Comparison of ENCODE assay signal across 8 cellular contexts in genomic region chr11:67403085-67403484, GRCh38. TPM values are rescaled to one million over a fixed set of nuclear protein-coding genes. Genes with fewer than 3 reads are reported as not detected.
DNase-seq lines count a peak whose midpoint lies in the region; ATAC-seq, FAIRE-seq and TF ChIP-seq lines count a peak whose summit lies in the region.
"Not testable (repeated sequence)": the region's sequence is repeated elsewhere in the genome, so short reads cannot be mapped to it uniquely, and the experiment has no call there.
"Had no signal": no experiment of that assay in that cellular context is flagged by ENCODE, and none has a peak within 500 bp of the region (broad histone marks: within the 10 kb centered on the region; RNA-seq: fewer than 3 reads in every experiment).

No MANE protein-coding gene starts in this region.

- intact Hi-C loops in activated naive CD4-positive, alpha-beta T cell treated with anti-CD3 and anti-CD28 coated beads for 36 hours (cut with micrococcal nuclease): loop anchor here (1.0 to 10.0 kb wide), 6 partner anchors 25 to 402 kb away; partner anchors contain the start of genes GRK2, NDUFV1, RPS6KB2 and TMEM134
- intact Hi-C loops in esophagus squamous epithelium (cut with DNase I): loop anchor here (5.0 kb wide), 1 partner anchor 99 kb away; no protein-coding TSS in a partner anchor

- CTCF ChIA-PET in activated naive CD4-positive, alpha-beta T cell treated with anti-CD3 and anti-CD28 coated beads for 36 hours (lab: Charles Lee): interaction anchor here (0.6 to 6.2 kb wide), 7 partner anchors 10 to 60 kb away, joined by 3 to 28 read pairs (median 10); partner anchors contain the start of gene RPS6KB2

- not testable (repeated sequence) for H3K27me3 Mint-ChIP-seq in T-helper 17 cell; activated naive CD4-positive, alpha-beta T cell treated with anti-CD3 and anti-CD28 coated beads for 36 hours (ENCODE audit: low read depth); neural crest cell (ENCODE audit: low read depth)

- WGBS in esophagus squamous epithelium, 2 donors: 93% methylated on average over 7 to 9 of the region's 9 CpGs

- H3K9me3 ChIP-seq in T-helper 17 cell (ENCODE audit: control insufficient read depth, low read length, poor library complexity, severe bottlenecking); esophagus squamous epithelium: not testable (repeated sequence)

- H3K36me3 Mint-ChIP-seq in T-helper 17 cell (ENCODE audit: low read depth); neural crest cell (ENCODE audit: low read depth): not testable (repeated sequence)
- peaks cover 35% of the 10 kb centered on the region for H3K36me3 Mint-ChIP-seq in activated naive CD4-positive, alpha-beta T cell treated with anti-CD3 and anti-CD28 coated beads for 36 hours (ENCODE audit: low read depth)

- peaks cover 20 to 79% (median 30%) of the 10 kb centered on the region in 3 donors for H3K4me1 ChIP-seq in esophagus squamous epithelium

- ATAC-seq in T-helper 17 cell: not testable (repeated sequence)

- H3K4me1 Mint-ChIP-seq in T-helper 17 cell (peaks cover 37% of the 10 kb centered on the region), neural crest cell (peaks cover 19% of the 10 kb centered on the region)
- peaks cover 61% of the 10 kb centered on the region for H3K4me1 Mint-ChIP-seq in activated naive CD4-positive, alpha-beta T cell treated with anti-CD3 and anti-CD28 coated beads for 36 hours (ENCODE audit: low read depth)

- H3K4me3 ChIP-seq in esophagus squamous epithelium: peak overlapping the region in 2 of 4 donors; percentile 40 to 55

- peaks cover 7 to 27% (median 18%) of the 10 kb centered on the region in 3 donors for H3K36me3 ChIP-seq in esophagus squamous epithelium

- H3K27ac Mint-ChIP-seq in T-helper 17 cell (peak overlapping the region; percentile 94), neural crest cell (ENCODE audit: unreplicated experiment) (peak overlapping the region; percentile 27)
- H3K27ac Mint-ChIP-seq in activated naive CD4-positive, alpha-beta T cell treated with anti-CD3 and anti-CD28 coated beads for 36 hours: peak overlapping the region; percentile 92

- not testable (repeated sequence) for DNase-seq in GM19239 (ENCODE audit: insufficient read length, low spot score); T-helper 17 cell; activated naive CD4-positive, alpha-beta T cell treated with anti-CD3 and anti-CD28 coated beads for 36 hours; esophagus squamous epithelium (lab: John Stamatoyannopoulos, UW); neural crest cell (ENCODE audit: low read depth, low spot score)

- H3K27me3 ChIP-seq in esophagus squamous epithelium: peaks cover 0 to 36% (median 0%) of the 10 kb centered on the region in 4 donors

- FAIRE-seq in GM19239 (lab: Jason Lieb, UNC): peak; percentile 18

- H3K27ac ChIP-seq in 22Rv1 (peak overlapping the region; percentile 96; the same call in 1 of the 2 replicates), esophagus squamous epithelium (peak overlapping the region; percentile 23 to 72 (median 40))

- not testable (repeated sequence) for H3K9me3 Mint-ChIP-seq in activated naive CD4-positive, alpha-beta T cell treated with anti-CD3 and anti-CD28 coated beads for 36 hours; neural crest cell

- TF ChIP-seq POLR2A in esophagus squamous epithelium (IDR thresholded peaks at IDR 0.05): not testable (repeated sequence)

- H3K4me3 Mint-ChIP-seq in T-helper 17 cell: peak overlapping the region; percentile 99
- H3K4me3 Mint-ChIP-seq in activated naive CD4-positive, alpha-beta T cell treated with anti-CD3 and anti-CD28 coated beads for 36 hours: peak overlapping the region; percentile 83
- not testable (repeated sequence) for H3K4me3 Mint-ChIP-seq in neural crest cell

- TF ChIP-seq CTCF in 22Rv1 (IDR thresholded peaks at IDR 0.05); esophagus squamous epithelium (IDR thresholded peaks at IDR 0.05); neural crest cell (conservative IDR thresholded peaks at IDR 0.05): not testable (repeated sequence)

RNA-seq across cellular contexts. Expression of gene TBC1D10C, which starts 0.8 kb away (rescaled TPM):
- total RNA-seq in T-helper 17 cell (100 to 1,000 TPM; 251 to 262 TPM), esophagus squamous epithelium (1 to 10 TPM; 1.7 to 7.2 (median 3.5) TPM), neural crest cell (0.66 and 1.8 TPM in 2 replicates)
- 10 to 100 TPM; 73.7 to 81.4 TPM for total RNA-seq in activated naive CD4-positive, alpha-beta T cell treated with anti-CD3 and anti-CD28 coated beads for 36 hours
- total RNA-seq: fibroblast of lung, MCF 10A had no signal

RNA-seq across cellular contexts. Expression of gene PPP1CA, which starts 1.4 kb away (rescaled TPM):
- 100 to 1,000 TPM; 133 to 146 TPM for total RNA-seq in T-helper 17 cell
- total RNA-seq in activated naive CD4-positive, alpha-beta T cell treated with anti-CD3 and anti-CD28 coated beads for 36 hours: 100 to 1,000 TPM; 202 to 204 TPM
- 100 to 1,000 TPM; 146 to 202 (median 185) TPM for total RNA-seq in esophagus squamous epithelium
- total RNA-seq in neural crest cell: 222 and 223 TPM in 2 replicates

RNA-seq across cellular contexts. Expression of gene RAD9A, which starts 11.3 kb away (rescaled TPM):
- total RNA-seq in T-helper 17 cell (10 to 100 TPM; 21.5 to 40.5 TPM), esophagus squamous epithelium (10 to 100 TPM; 10.6 to 18.3 (median 12.7) TPM), neural crest cell (46.1 and 49.4 TPM in 2 replicates)
- 10 to 100 TPM; 29.5 to 30.7 TPM for total RNA-seq in activated naive CD4-positive, alpha-beta T cell treated with anti-CD3 and anti-CD28 coated beads for 36 hours

RNA-seq across cellular contexts. Expression of gene CARNS1, which starts 12.4 kb away (rescaled TPM):
- total RNA-seq in T-helper 17 cell (1 to 10 TPM; 4.5 to 7.5 TPM), esophagus squamous epithelium (under 1 TPM; 0.09 to 0.76 (median 0.25) TPM), neural crest cell (0.07 and 0.12 TPM in 2 replicates)
- total RNA-seq in activated naive CD4-positive, alpha-beta T cell treated with anti-CD3 and anti-CD28 coated beads for 36 hours: 1 to 10 TPM in 1 of 2 experiments, under 1 TPM in 1; 0.91 to 2.0 TPM

RNA-seq across cellular contexts. Expression of gene RPS6KB2, which starts 25.2 kb away (rescaled TPM):
- 10 to 100 TPM; 47.8 to 62.7 TPM for total RNA-seq in T-helper 17 cell
- total RNA-seq in activated naive CD4-positive, alpha-beta T cell treated with anti-CD3 and anti-CD28 coated beads for 36 hours: 10 to 100 TPM; 50.7 to 51.2 TPM
- 100 to 1,000 TPM in 3 of 4 donors, 10 to 100 TPM in 1; 67.5 to 121 (median 113) TPM for total RNA-seq in esophagus squamous epithelium
- 48.4 and 55.0 TPM in 2 replicates for total RNA-seq in neural crest cell

Comparison
In these comparisons a context has a peak if more than half of its experiments do, and no peak if none do; other contexts are left out.
1. H3K27ac Mint-ChIP-seq: peak in every context shown above with its lines; median percentile 94 in T-helper 17 cell; 92 in activated naive CD4-positive, alpha-beta T cell treated with anti-CD3 and anti-CD28 coated beads for 36 hours; 27 in neural crest cell.
2. RNA of gene TBC1D10C, which starts 0.8 kb away (total RNA-seq): 251 to 262 TPM in T-helper 17 cell and 73.7 to 81.4 TPM in activated naive CD4-positive, alpha-beta T cell treated with anti-CD3 and anti-CD28 coated beads for 36 hours; 1.7 to 7.2 TPM in esophagus squamous epithelium and 0.66 to 1.8 TPM in neural crest cell; every median in the first group is over 4 times any median in the second.